In the genomic region with DNA sequence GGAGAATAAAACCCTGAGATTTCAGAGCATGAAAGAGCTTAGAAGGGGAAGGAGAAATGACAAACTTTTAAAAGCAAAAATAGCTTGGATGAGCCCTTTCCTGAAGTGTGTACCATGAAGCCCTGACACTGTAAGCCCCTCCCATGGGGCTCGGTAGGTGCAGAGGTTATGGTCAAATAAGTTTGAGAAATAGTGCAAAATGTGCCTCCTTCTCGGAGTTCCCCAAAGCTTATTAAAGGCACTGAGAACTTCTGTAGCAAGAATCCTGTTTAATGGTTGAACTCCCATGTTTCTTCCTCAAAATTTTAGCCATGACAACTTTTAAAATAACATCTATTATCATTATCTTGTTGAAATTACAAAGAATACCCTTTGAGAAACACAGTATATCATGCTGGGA, we compare ENCODE assay signal across 19 cellular contexts.
"Had no signal": no experiment of that assay in that cellular context is flagged by ENCODE, and none has a peak within 500 bp of the region (broad histone marks: within the 10 kb centered on the region; RNA-seq: fewer than 3 reads in every experiment).

No MANE protein-coding gene starts in this region.

- H3K27me3 Mint-ChIP-seq: stimulated activated memory B cell treated with anti-CD40 and anti-IgM and Interleukin-4, amounts not matched to agents 10 μg/mL and 1 μg/mL and 100 μg/mL, for 72 hours had no signal

- H3K27ac Mint-ChIP-seq: mesothelial cell of epicardium; naive thymus-derived CD4-positive, alpha-beta T cell; nephron; stimulated activated memory B cell treated with anti-CD40 and anti-IgM and Interleukin-4, amounts not matched to agents 10 μg/mL and 1 μg/mL and 100 μg/mL, for 72 hours; stimulated activated naive CD8-positive, alpha-beta T cell treated with anti-CD3 and anti-CD28 coated beads, Interleukin-15, Interleukin-2, amounts not matched to agents 100 ng/mL and 50 ng/mL, for 24 hours had no signal

- H3K36me3 ChIP-seq: colonic mucosa, prostate gland, sigmoid colon, thoracic aorta, tibial nerve, upper lobe of left lung had no signal

- ATAC-seq: left lobe of liver; mucosa of descending colon; naive thymus-derived CD4-positive, alpha-beta T cell; right cardiac atrium; stimulated activated memory B cell treated with anti-CD40 and anti-IgM and Interleukin-4, amounts not matched to agents 10 μg/mL and 1 μg/mL and 100 μg/mL, for 72 hours had no signal

- H3K27me3 ChIP-seq: colonic mucosa, sigmoid colon, tibial nerve, upper lobe of left lung had no signal

- H3K4me3 ChIP-seq: colonic mucosa, lung, mucosa of descending colon, prostate gland, sigmoid colon, thoracic aorta, tibial nerve, upper lobe of left lung had no signal

- H3K36me3 Mint-ChIP-seq: mesothelial cell of epicardium had no signal

- H3K9me3 Mint-ChIP-seq: mesothelial cell of epicardium; stimulated activated naive CD8-positive, alpha-beta T cell treated with anti-CD3 and anti-CD28 coated beads, Interleukin-15, Interleukin-2, amounts not matched to agents 100 ng/mL and 50 ng/mL, for 24 hours had no signal

- H3K4me1 ChIP-seq: colonic mucosa, prostate gland, tibial nerve had no signal

- H3K4me3 Mint-ChIP-seq: mesothelial cell of epicardium; naive thymus-derived CD4-positive, alpha-beta T cell; nephron; stimulated activated memory B cell treated with anti-CD40 and anti-IgM and Interleukin-4, amounts not matched to agents 10 μg/mL and 1 μg/mL and 100 μg/mL, for 72 hours; stimulated activated naive CD8-positive, alpha-beta T cell treated with anti-CD3 and anti-CD28 coated beads, Interleukin-15, Interleukin-2, amounts not matched to agents 100 ng/mL and 50 ng/mL, for 24 hours had no signal

- H3K27ac ChIP-seq: colonic mucosa, prostate gland, sigmoid colon, thoracic aorta, tibial nerve had no signal

- DNase-seq: colonic mucosa; head of caudate nucleus; mesenchymal stem cell; mucosa of descending colon; naive thymus-derived CD4-positive, alpha-beta T cell; nucleus accumbens; right cardiac atrium; sigmoid colon; stimulated activated CD4-positive, alpha-beta T cell treated with anti-CD3 and anti-CD28 coated beads, Interleukin-4, amount 100 ng/mL, for 4 hours; upper lobe of left lung had no signal

- H3K9me3 ChIP-seq: colonic mucosa, mucosa of descending colon, prostate gland, sigmoid colon, thoracic aorta, tibial nerve, upper lobe of left lung had no signal
